ENCODE assay signal across 34 cellular contexts in genomic region chr20:1405801-1406200, GRCh38.
"Had no signal": no experiment of that assay in that cellular context is flagged by ENCODE, and none has a peak within 500 bp of the region (broad histone marks: within the 10 kb centered on the region; RNA-seq: fewer than 3 reads in every experiment).

No MANE protein-coding gene starts in this region.

- DNase-seq: activated B cell treated with CpG ODN at 0.5 μM for 24 hours; activated CD4-positive, alpha-beta T cell treated with anti-CD3 and anti-CD28 coated beads for 48 hours; activated CD4-positive, alpha-beta T cell treated with anti-CD3 and anti-CD28 coated beads, Interleukin-2, amount 50 U/mL, for 1 hour; activated CD4-positive, alpha-beta T cell treated with anti-CD3 and anti-CD28 coated beads, Interleukin-2, amount 50 U/mL, for 48 hours; activated CD8-positive, alpha-beta memory T cell treated with anti-CD3 and anti-CD28 coated beads for 24 hours; activated effector memory CD4-positive, alpha-beta T cell treated with anti-CD3 and anti-CD28 coated beads, Interleukin-2, amount 50 U/mL, for 16 hours; activated naive CD4-positive, alpha-beta T cell treated with anti-CD3 and anti-CD28 coated beads for 36 hours; activated naive CD8-positive, alpha-beta T cell treated with anti-CD3 and anti-CD28 coated beads for 36 hours; activated naive CD8-positive, alpha-beta T cell treated with anti-CD3 and anti-CD28 coated beads, Interleukin-2, amount 50 U/mL, for 24 hours; activated T-cell treated with anti-CD3 and anti-CD28 coated beads, Interleukin-2, amount 50 U/mL, for 48 hours; adrenal gland; amygdala; aorta; body of pancreas; central memory CD4-positive, alpha-beta T cell; cerebellar nuclear complex; dorsolateral prefrontal cortex; effector memory CD4-positive, alpha-beta T cell; endodermal cell; foreskin fibroblast; T-helper 1 cell; T-helper 17 cell; T1000; WERI-Rb-1 had no signal

- H3K36me3 ChIP-seq: adrenal gland, cardiac muscle cell, WERI-Rb-1 had no signal

- H3K27ac ChIP-seq: adrenal gland, body of pancreas, cardiac muscle cell, coronary artery, dorsolateral prefrontal cortex, WERI-Rb-1 had no signal

- FAIRE-seq: frontal cortex had no signal

- H3K4me3 ChIP-seq: adrenal gland, body of pancreas, cardiac muscle cell, coronary artery, dorsolateral prefrontal cortex had no signal

- H3K27ac Mint-ChIP-seq: activated B cell treated with CpG ODN at 0.5 μM for 24 hours; activated naive CD4-positive, alpha-beta T cell treated with anti-CD3 and anti-CD28 coated beads for 36 hours; activated naive CD4-positive, alpha-beta T cell treated with anti-CD3 and anti-CD28 coated beads, Interleukin-2, amount 50 U/mL, for 24 hours; activated naive CD8-positive, alpha-beta T cell treated with anti-CD3 and anti-CD28 coated beads for 36 hours; activated naive CD8-positive, alpha-beta T cell treated with anti-CD3 and anti-CD28 coated beads, Interleukin-2, amount 50 U/mL, for 24 hours; activated T-helper 1 cell treated with anti-CD3 and anti-CD28 coated beads, Interleukin-12 subunit alpha, Interleukin-12 subunit beta, Interleukin-2, Interleukin-4 antibody, amounts not matched to agents 30 ng/mL and 10 ng/mL and 1 ng/mL, durations not matched to agents 14 hours and 24 hours and 36 hours; activated T-helper 2 cell treated with anti-CD3 and anti-CD28 coated beads, Interferon-gamma antibody, Interleukin-2, Interleukin-4, amounts not matched to agents 10 μg/mL and 5 μg/mL and 100 μg/mL, durations not matched to agents 14 hours and 24 hours and 36 hours; dendritic cell treated with granulocyte-macrophage colony-stimulating factor and Interleukin-4, amounts not matched to agents 40 ng/mL and 50 ng/mL, for 4 days; endodermal cell; T-helper 17 cell; T-helper 2 cell treated with Interferon-gamma antibody and Interleukin-4, amounts not matched to agents 5 μg/mL and 100 μg/mL, for 36 hours had no signal

- H3K27me3 Mint-ChIP-seq: activated naive CD8-positive, alpha-beta T cell treated with anti-CD3 and anti-CD28 coated beads for 36 hours had no signal

- H3K4me1 ChIP-seq: adrenal gland, body of pancreas had no signal

- H3K9me3 Mint-ChIP-seq: activated B cell treated with CpG ODN at 0.5 μM for 24 hours; activated naive CD4-positive, alpha-beta T cell treated with anti-CD3 and anti-CD28 coated beads for 36 hours; activated naive CD4-positive, alpha-beta T cell treated with anti-CD3 and anti-CD28 coated beads, Interleukin-2, amount 50 U/mL, for 24 hours; dendritic cell treated with granulocyte-macrophage colony-stimulating factor and Interleukin-4, amounts not matched to agents 40 ng/mL and 50 ng/mL, for 4 days had no signal

- H3K36me3 Mint-ChIP-seq: activated naive CD8-positive, alpha-beta T cell treated with anti-CD3 and anti-CD28 coated beads for 36 hours had no signal

- H3K27me3 ChIP-seq: body of pancreas had no signal

- ATAC-seq: activated CD4-positive, CD25-positive, alpha-beta regulatory T cell treated with anti-CD3 and anti-CD28 coated beads, Interleukin-2, amount 50 U/mL, for 24 hours; activated naive CD8-positive, alpha-beta T cell treated with anti-CD3 and anti-CD28 coated beads, Interleukin-2, amount 50 U/mL, for 24 hours; body of pancreas; esophagus mucosa; T-helper 17 cell had no signal

- H3K4me1 Mint-ChIP-seq: activated B cell treated with CpG ODN at 0.5 μM for 24 hours, endodermal cell, T-helper 17 cell had no signal

- H3K9me3 ChIP-seq: adrenal gland, body of pancreas had no signal

- H3K4me3 Mint-ChIP-seq: activated B cell treated with CpG ODN at 0.5 μM for 24 hours; activated naive CD4-positive, alpha-beta T cell treated with anti-CD3 and anti-CD28 coated beads for 36 hours; activated naive CD4-positive, alpha-beta T cell treated with anti-CD3 and anti-CD28 coated beads, Interleukin-2, amount 50 U/mL, for 24 hours; activated naive CD8-positive, alpha-beta T cell treated with anti-CD3 and anti-CD28 coated beads for 36 hours; activated naive CD8-positive, alpha-beta T cell treated with anti-CD3 and anti-CD28 coated beads, Interleukin-2, amount 50 U/mL, for 24 hours; activated T-helper 1 cell treated with anti-CD3 and anti-CD28 coated beads, Interleukin-12 subunit alpha, Interleukin-12 subunit beta, Interleukin-2, Interleukin-4 antibody, amounts not matched to agents 30 ng/mL and 10 ng/mL and 1 ng/mL, durations not matched to agents 14 hours and 24 hours and 36 hours; dendritic cell treated with granulocyte-macrophage colony-stimulating factor and Interleukin-4, amounts not matched to agents 40 ng/mL and 50 ng/mL, for 4 days; endodermal cell; T-helper 17 cell; T-helper 2 cell treated with Interferon-gamma antibody and Interleukin-4, amounts not matched to agents 5 μg/mL and 100 μg/mL, for 36 hours had no signal
